ENCODE assay signal across 11 cellular contexts in genomic region chr17:58741121-58741625, GRCh38. TPM values are rescaled to one million over a fixed set of nuclear protein-coding genes. Genes with fewer than 3 reads are reported as not detected.
DNase-seq lines count a peak whose midpoint lies in the region; ATAC-seq and TF ChIP-seq lines count a peak whose summit lies in the region.
"Had no signal": no experiment of that assay in that cellular context is flagged by ENCODE, and none has a peak within 500 bp of the region (broad histone marks: within the 10 kb centered on the region; RNA-seq: fewer than 3 reads in every experiment).

No MANE protein-coding gene starts in this region.

- H3K36me3 Mint-ChIP-seq in MCF 10A (ENCODE audit: insufficient read depth, unreplicated experiment), result no peaks in the 10 kb centered on the region

- H3K9me3 ChIP-seq in breast epithelium, result no peaks in the 10 kb centered on the region

- ATAC-seq in GM18873 (IDR thresholded peaks at IDR 0.05; ENCODE audit: low FRiP score, unreplicated experiment), result no peak
- ATAC-seq: effector memory CD8-positive, alpha-beta T cell had no signal

- H3K4me3 ChIP-seq in breast epithelium, result no peak overlapping the region

- H3K4me1 Mint-ChIP-seq in MCF 10A (ENCODE audit: insufficient read depth, unreplicated experiment), result peaks cover 12% of the 10 kb centered on the region

- H3K36me3 ChIP-seq in breast epithelium, result no peaks in the 10 kb centered on the region

- peak overlapping the region; percentile 35 for H3K4me3 Mint-ChIP-seq in MCF 10A (ENCODE audit: unreplicated experiment)
- H3K4me3 Mint-ChIP-seq: effector memory CD8-positive, alpha-beta T cell had no signal

- no peak for TF ChIP-seq POLR2A in breast epithelium (IDR thresholded peaks at IDR 0.05)

- BruUV-seq in MCF 10A (replicated peaks; lab: Mats Ljungman, UMichigan), result no TSS peak

- H3K27me3 ChIP-seq in breast epithelium, result no peaks in the 10 kb centered on the region

- TF ChIP-seq CTCF in MCF 10A (IDR thresholded peaks at IDR 0.05; ENCODE audit: unreplicated experiment) (no peak), breast epithelium (IDR thresholded peaks at IDR 0.05) (no peak)

- CTCF ChIA-PET in MCF 10A (lab: Yijun Ruan, JAX), result interaction anchor here (0.7 to 0.8 kb wide), 3 partner anchors 19 to 43 kb away, joined by 3 read pairs; no protein-coding TSS in a partner anchor

- DNase-seq in MCF 10A (ENCODE audit: unreplicated experiment) (peak; percentile 92), breast epithelium (ENCODE audit: low spot score in 2 of 2) (no peak), fibroblast of gingiva (ENCODE audit: low read depth) (peak; percentile 45), activated gamma-delta T cell treated with Interleukin-2 at 50 U/mL for 16 hours (no peak)
- DNase-seq in activated T-cell treated with anti-CD3 and anti-CD28 coated beads, Interleukin-2, amount 50 U/mL, for 48 hours, result no peak
- DNase-seq: DMS53; effector memory CD8-positive, alpha-beta T cell; Karpas-422; NCI-H345; retina had no signal

- H3K27ac Mint-ChIP-seq in MCF 10A (ENCODE audit: low read depth, unreplicated experiment), result peak overlapping the region; percentile 46
- H3K27ac Mint-ChIP-seq: effector memory CD8-positive, alpha-beta T cell had no signal

- H3K4me1 ChIP-seq in breast epithelium, result no peaks in the 10 kb centered on the region

- H3K27ac ChIP-seq in breast epithelium, result no peak overlapping the region

- no peaks in the 10 kb centered on the region for H3K27me3 Mint-ChIP-seq in MCF 10A (ENCODE audit: insufficient read depth, unreplicated experiment)
- H3K27me3 Mint-ChIP-seq: effector memory CD8-positive, alpha-beta T cell had no signal

- POLR2A ChIA-PET in MCF 10A (lab: Yijun Ruan, JAX), result interaction anchor here (0.6 to 2.2 kb wide), 9 partner anchors 9 to 250 kb away, joined by 3 to 7 read pairs (median 4); partner anchors contain the start of gene RAD51C

- no peaks in the 10 kb centered on the region for H3K9me3 Mint-ChIP-seq in MCF 10A (ENCODE audit: unreplicated experiment)
- H3K9me3 Mint-ChIP-seq: effector memory CD8-positive, alpha-beta T cell had no signal

- intact Hi-C loops in MCF 10A (cut with micrococcal nuclease) (no loop called here), breast epithelium (cut with DNase I; ENCODE audit: low total_unique reads) (no loop called here)

RNA-seq across cellular contexts. Expression of gene PPM1E, which starts 14.5 kb away (rescaled TPM):
- total RNA-seq in MCF 10A (2022) (0.54 and 0.65 TPM in 2 replicates), breast epithelium (under 1 TPM; under 0.01 to 0.44 (median 0.16) TPM)

RNA-seq across cellular contexts. Expression of gene RAD51C, which starts 48.8 kb away (rescaled TPM):
- total RNA-seq in MCF 10A (2022), result 48.3 and 59.5 TPM in 2 replicates
- 10 to 100 TPM; 26.2 to 27.7 (median 27.5) TPM for total RNA-seq in breast epithelium

RNA-seq across cellular contexts. Expression of gene TEX14, which starts 49.3 kb away (rescaled TPM):
- total RNA-seq in MCF 10A (2022) (0.07 TPM in 1 of 2 replicates, not detected in the other), breast epithelium (under 1 TPM; 0.16 to 0.33 (median 0.29) TPM)

Comparison
In these comparisons a context has a peak if more than half of its experiments do, and no peak if none do; other contexts are left out.
1. DNase-seq: peak in MCF 10A (single experiment) and fibroblast of gingiva (single experiment); none in breast epithelium (0 of 2), activated T-cell treated with anti-CD3 and anti-CD28 coated beads, Interleukin-2, amount 50 U/mL, for 48 hours (0 of 2) and activated gamma-delta T cell treated with Interleukin-2 at 50 U/mL for 16 hours (single experiment).